Comparison of ENCODE assay signal across 1 cellular context in the genomic region with DNA sequence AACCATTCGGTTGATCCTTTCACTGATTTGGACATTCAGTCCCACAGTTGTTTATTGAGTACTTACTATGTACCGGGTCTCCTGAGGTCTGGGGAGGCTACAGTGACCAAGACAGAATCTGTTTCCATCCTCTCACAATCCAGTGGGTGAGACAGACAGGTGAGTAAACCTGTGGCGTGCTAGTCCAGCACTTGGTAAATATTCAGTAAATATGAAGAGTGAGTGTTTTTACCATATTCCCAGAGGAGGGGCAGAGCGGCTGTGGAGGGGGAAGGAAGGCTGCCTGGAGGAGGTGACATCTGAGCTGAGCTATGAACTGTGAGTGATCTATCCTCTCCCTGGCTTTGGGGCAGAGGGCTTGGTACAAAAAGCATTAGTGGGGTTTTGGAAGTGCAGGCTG.
TF ChIP-seq lines count a peak whose summit lies in the region.

No MANE protein-coding gene starts in this region.

TF ChIP-seq in HepG2, 621 proteins besides CTCF, POLR2A, EP300 and RAD21:
- TF ChIP-seq SAP130 (CRISPR knock-in tag; IDR thresholded peaks at IDR 0.05; ENCODE audit: low read depth) (0 out of 2 replicates have a peak, but pooled peaks have one; percentile 8), ZFP36 (IDR thresholded peaks at IDR 0.05; ENCODE audit: borderline replicate concordance, low read depth, low read length, partially characterized antibody) (peak; percentile 90), ZMYM3 (CRISPR knock-in tag; IDR thresholded peaks at IDR 0.05) (peak; percentile 34; the same call in 1 of the 2 replicates), ZSCAN21 (CRISPR knock-in tag; IDR thresholded peaks at IDR 0.05; ENCODE audit: borderline replicate concordance) (0 out of 2 replicates have a peak, but pooled peaks have one; percentile 12), CCDC6 (CRISPR knock-in tag; IDR thresholded peaks at IDR 0.05) (peak; percentile 15; the same call in 1 of the 2 replicates), SRSF4 (IDR thresholded peaks at IDR 0.05; ENCODE audit: low read depth, low read length, poor library complexity, severe bottlenecking) (no peak)
- TF ChIP-seq, protein P1, sequence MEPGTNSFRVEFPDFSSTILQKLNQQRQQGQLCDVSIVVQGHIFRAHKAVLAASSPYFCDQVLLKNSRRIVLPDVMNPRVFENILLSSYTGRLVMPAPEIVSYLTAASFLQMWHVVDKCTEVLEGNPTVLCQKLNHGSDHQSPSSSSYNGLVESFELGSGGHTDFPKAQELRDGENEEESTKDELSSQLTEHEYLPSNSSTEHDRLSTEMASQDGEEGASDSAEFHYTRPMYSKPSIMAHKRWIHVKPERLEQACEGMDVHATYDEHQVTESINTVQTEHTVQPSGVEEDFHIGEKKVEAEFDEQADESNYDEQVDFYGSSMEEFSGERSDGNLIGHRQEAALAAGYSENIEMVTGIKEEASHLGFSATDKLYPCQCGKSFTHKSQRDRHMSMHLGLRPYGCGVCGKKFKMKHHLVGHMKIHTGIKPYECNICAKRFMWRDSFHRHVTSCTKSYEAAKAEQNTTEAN (CRISPR knock-in tag; conservative IDR thresholded peaks at IDR 0.05): 0 out of 2 replicates have a peak, but pooled peaks have one; percentile 15
- TF ChIP-seq, protein P2, sequence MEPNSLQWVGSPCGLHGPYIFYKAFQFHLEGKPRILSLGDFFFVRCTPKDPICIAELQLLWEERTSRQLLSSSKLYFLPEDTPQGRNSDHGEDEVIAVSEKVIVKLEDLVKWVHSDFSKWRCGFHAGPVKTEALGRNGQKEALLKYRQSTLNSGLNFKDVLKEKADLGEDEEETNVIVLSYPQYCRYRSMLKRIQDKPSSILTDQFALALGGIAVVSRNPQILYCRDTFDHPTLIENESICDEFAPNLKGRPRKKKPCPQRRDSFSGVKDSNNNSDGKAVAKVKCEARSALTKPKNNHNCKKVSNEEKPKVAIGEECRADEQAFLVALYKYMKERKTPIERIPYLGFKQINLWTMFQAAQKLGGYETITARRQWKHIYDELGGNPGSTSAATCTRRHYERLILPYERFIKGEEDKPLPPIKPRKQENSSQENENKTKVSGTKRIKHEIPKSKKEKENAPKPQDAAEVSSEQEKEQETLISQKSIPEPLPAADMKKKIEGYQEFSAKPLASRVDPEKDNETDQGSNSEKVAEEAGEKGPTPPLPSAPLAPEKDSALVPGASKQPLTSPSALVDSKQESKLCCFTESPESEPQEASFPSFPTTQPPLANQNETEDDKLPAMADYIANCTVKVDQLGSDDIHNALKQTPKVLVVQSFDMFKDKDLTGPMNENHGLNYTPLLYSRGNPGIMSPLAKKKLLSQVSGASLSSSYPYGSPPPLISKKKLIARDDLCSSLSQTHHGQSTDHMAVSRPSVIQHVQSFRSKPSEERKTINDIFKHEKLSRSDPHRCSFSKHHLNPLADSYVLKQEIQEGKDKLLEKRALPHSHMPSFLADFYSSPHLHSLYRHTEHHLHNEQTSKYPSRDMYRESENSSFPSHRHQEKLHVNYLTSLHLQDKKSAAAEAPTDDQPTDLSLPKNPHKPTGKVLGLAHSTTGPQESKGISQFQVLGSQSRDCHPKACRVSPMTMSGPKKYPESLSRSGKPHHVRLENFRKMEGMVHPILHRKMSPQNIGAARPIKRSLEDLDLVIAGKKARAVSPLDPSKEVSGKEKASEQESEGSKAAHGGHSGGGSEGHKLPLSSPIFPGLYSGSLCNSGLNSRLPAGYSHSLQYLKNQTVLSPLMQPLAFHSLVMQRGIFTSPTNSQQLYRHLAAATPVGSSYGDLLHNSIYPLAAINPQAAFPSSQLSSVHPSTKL (CRISPR knock-in tag; IDR thresholded peaks at IDR 0.05): 0 out of 2 replicates have a peak, but pooled peaks have one; percentile 1
- TF ChIP-seq, protein P3, sequence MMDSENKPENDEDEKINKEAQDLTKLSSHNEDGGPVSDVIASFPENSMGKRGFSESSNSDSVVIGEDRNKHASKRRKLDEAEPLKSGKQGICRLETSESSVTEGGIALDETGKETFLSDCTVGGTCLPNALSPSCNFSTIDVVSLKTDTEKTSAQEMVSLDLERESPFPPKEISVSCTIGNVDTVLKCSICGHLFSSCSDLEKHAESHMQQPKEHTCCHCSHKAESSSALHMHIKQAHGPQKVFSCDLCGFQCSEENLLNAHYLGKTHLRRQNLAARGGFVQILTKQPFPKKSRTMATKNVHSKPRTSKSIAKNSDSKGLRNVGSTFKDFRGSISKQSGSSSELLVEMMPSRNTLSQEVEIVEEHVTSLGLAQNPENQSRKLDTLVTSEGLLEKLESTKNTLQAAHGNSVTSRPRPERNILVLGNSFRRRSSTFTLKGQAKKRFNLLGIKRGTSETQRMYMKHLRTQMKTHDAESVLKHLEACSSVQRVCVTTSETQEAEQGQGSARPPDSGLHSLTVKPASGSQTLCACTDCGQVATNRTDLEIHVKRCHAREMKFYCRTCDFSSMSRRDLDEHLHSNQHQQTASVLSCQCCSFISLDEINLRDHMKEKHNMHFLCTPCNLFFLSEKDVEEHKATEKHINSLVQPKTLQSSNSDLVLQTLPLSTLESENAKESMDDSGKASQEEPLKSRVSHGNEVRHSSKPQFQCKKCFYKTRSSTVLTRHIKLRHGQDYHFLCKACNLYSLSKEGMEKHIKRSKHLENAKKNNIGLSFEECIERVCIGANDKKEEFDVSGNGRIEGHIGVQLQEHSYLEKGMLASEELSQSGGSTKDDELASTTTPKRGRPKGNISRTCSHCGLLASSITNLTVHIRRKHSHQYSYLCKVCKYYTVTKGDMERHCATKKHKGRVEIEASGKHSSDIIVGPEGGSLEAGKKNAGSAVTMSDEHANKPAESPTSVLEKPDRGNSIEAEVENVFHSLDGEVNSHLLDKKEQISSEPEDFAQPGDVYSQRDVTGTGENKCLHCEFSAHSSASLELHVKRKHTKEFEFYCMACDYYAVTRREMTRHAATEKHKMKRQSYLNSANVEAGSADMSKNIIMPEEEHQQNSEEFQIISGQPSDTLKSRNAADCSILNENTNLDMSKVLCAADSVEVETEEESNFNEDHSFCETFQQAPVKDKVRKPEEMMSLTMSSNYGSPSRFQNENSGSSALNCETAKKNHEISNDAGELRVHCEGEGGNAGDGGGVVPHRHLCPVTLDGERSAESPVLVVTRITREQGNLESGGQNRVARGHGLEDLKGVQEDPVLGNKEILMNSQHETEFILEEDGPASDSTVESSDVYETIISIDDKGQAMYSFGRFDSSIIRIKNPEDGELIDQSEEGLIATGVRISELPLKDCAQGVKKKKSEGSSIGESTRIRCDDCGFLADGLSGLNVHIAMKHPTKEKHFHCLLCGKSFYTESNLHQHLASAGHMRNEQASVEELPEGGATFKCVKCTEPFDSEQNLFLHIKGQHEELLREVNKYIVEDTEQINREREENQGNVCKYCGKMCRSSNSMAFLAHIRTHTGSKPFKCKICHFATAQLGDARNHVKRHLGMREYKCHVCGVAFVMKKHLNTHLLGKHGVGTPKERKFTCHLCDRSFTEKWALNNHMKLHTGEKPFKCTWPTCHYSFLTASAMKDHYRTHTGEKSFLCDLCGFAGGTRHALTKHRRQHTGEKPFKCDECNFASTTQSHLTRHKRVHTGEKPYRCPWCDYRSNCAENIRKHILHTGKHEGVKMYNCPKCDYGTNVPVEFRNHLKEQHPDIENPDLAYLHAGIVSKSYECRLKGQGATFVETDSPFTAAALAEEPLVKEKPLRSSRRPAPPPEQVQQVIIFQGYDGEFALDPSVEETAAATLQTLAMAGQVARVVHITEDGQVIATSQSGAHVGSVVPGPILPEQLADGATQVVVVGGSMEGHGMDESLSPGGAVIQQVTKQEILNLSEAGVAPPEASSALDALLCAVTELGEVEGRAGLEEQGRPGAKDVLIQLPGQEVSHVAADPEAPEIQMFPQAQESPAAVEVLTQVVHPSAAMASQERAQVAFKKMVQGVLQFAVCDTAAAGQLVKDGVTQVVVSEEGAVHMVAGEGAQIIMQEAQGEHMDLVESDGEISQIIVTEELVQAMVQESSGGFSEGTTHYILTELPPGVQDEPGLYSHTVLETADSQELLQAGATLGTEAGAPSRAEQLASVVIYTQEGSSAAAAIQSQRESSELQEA (CRISPR knock-in tag; IDR thresholded peaks at IDR 0.05; ENCODE audit: not compliant biosample characterization): no peak
